1 cellular context compared by ENCODE assay signal in the genomic region with DNA sequence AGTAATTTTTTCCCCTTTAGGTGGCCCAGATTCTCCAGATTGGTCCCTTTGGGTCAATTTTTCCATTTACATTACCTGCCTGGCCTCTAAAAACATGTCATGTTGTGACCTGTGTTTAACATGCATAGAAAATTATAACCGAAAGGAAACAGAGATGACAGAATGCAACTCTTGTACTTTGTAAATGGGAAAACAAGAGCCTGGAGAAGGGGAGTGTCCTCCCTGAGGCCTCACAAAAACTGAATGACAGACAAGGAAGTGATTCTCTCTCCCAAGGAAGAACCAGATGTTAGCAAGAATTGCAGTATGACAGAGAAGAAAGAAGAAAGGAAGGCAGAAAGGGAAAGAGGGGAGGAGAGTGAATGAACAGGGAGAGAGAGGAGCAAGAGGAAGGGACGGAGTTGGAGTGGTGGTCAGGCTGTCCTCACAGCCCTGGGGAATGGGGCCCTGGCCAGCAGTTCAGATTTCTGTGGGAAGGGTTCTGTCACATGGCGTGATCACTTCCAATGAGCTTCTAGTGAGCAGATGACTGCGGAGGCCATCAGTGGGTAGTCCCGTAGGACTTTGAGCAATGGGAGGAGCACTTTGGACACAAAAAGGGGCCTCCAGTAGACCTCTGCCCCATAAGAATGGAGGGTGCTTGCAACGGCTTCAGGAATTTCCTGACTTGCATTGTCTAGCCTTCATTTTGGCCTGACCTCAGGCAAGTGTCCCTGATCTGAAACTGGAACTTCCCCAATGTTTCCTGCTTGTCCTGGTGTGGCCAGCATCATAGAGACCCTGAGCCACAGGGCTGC.
TF ChIP-seq lines count a peak whose summit lies in the region.

No MANE protein-coding gene starts in this region.

TF ChIP-seq in SK-N-SH, 30 proteins besides CTCF, POLR2A, EP300 and RAD21 (continued from another document):
- TF ChIP-seq, protein P1, sequence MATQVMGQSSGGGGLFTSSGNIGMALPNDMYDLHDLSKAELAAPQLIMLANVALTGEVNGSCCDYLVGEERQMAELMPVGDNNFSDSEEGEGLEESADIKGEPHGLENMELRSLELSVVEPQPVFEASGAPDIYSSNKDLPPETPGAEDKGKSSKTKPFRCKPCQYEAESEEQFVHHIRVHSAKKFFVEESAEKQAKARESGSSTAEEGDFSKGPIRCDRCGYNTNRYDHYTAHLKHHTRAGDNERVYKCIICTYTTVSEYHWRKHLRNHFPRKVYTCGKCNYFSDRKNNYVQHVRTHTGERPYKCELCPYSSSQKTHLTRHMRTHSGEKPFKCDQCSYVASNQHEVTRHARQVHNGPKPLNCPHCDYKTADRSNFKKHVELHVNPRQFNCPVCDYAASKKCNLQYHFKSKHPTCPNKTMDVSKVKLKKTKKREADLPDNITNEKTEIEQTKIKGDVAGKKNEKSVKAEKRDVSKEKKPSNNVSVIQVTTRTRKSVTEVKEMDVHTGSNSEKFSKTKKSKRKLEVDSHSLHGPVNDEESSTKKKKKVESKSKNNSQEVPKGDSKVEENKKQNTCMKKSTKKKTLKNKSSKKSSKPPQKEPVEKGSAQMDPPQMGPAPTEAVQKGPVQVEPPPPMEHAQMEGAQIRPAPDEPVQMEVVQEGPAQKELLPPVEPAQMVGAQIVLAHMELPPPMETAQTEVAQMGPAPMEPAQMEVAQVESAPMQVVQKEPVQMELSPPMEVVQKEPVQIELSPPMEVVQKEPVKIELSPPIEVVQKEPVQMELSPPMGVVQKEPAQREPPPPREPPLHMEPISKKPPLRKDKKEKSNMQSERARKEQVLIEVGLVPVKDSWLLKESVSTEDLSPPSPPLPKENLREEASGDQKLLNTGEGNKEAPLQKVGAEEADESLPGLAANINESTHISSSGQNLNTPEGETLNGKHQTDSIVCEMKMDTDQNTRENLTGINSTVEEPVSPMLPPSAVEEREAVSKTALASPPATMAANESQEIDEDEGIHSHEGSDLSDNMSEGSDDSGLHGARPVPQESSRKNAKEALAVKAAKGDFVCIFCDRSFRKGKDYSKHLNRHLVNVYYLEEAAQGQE (IDR thresholded peaks at IDR 0.05; ENCODE audit: low read depth, low read length), result no peak
- TF ChIP-seq NRF1 (IDR thresholded peaks at IDR 0.05; ENCODE audit: low read depth, low read length) (no peak), MXI1 (IDR thresholded peaks at IDR 0.05; ENCODE audit: low read depth, low read length) (no peak), MEF2A (IDR thresholded peaks at IDR 0.05; ENCODE audit: borderline replicate concordance, low read depth) (no peak), RCOR1 (IDR thresholded peaks at IDR 0.05; ENCODE audit: low read length) (no peak), RFX5 (IDR thresholded peaks at IDR 0.05; ENCODE audit: low read length) (no peak), CHD2 (IDR thresholded peaks at IDR 0.05; ENCODE audit: low read length, partially characterized antibody) (no peak), FOSL2 (IDR thresholded peaks at IDR 0.05; ENCODE audit: borderline replicate concordance, low read depth) (no peak), JUND (IDR thresholded peaks at IDR 0.05) (no peak), GATA2 (CRISPR knock-in tag; IDR thresholded peaks at IDR 0.05) (no peak), GABPA (IDR thresholded peaks at IDR 0.05; ENCODE audit: low read depth) (no peak)
- TF ChIP-seq, protein P2, sequence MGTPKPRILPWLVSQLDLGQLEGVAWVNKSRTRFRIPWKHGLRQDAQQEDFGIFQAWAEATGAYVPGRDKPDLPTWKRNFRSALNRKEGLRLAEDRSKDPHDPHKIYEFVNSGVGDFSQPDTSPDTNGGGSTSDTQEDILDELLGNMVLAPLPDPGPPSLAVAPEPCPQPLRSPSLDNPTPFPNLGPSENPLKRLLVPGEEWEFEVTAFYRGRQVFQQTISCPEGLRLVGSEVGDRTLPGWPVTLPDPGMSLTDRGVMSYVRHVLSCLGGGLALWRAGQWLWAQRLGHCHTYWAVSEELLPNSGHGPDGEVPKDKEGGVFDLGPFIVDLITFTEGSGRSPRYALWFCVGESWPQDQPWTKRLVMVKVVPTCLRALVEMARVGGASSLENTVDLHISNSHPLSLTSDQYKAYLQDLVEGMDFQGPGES (IDR thresholded peaks at IDR 0.05; ENCODE audit: low read depth, low read length), result no peak
- TF ChIP-seq, protein P3, sequence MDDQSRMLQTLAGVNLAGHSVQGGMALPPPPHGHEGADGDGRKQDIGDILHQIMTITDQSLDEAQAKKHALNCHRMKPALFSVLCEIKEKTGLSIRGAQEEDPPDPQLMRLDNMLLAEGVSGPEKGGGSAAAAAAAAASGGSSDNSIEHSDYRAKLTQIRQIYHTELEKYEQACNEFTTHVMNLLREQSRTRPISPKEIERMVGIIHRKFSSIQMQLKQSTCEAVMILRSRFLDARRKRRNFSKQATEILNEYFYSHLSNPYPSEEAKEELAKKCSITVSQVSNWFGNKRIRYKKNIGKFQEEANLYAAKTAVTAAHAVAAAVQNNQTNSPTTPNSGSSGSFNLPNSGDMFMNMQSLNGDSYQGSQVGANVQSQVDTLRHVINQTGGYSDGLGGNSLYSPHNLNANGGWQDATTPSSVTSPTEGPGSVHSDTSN (IDR thresholded peaks at IDR 0.05), result no peak
